Comparison of ENCODE assay signal across 1 cellular context in genomic region chr12:88623777-88624548, GRCh38.
TF ChIP-seq lines count a peak whose summit lies in the region.

No MANE protein-coding gene starts in this region.

TF ChIP-seq in GM23338, 12 proteins besides CTCF, POLR2A, EP300 and RAD21 (continued from another document):
- TF ChIP-seq, protein P1, sequence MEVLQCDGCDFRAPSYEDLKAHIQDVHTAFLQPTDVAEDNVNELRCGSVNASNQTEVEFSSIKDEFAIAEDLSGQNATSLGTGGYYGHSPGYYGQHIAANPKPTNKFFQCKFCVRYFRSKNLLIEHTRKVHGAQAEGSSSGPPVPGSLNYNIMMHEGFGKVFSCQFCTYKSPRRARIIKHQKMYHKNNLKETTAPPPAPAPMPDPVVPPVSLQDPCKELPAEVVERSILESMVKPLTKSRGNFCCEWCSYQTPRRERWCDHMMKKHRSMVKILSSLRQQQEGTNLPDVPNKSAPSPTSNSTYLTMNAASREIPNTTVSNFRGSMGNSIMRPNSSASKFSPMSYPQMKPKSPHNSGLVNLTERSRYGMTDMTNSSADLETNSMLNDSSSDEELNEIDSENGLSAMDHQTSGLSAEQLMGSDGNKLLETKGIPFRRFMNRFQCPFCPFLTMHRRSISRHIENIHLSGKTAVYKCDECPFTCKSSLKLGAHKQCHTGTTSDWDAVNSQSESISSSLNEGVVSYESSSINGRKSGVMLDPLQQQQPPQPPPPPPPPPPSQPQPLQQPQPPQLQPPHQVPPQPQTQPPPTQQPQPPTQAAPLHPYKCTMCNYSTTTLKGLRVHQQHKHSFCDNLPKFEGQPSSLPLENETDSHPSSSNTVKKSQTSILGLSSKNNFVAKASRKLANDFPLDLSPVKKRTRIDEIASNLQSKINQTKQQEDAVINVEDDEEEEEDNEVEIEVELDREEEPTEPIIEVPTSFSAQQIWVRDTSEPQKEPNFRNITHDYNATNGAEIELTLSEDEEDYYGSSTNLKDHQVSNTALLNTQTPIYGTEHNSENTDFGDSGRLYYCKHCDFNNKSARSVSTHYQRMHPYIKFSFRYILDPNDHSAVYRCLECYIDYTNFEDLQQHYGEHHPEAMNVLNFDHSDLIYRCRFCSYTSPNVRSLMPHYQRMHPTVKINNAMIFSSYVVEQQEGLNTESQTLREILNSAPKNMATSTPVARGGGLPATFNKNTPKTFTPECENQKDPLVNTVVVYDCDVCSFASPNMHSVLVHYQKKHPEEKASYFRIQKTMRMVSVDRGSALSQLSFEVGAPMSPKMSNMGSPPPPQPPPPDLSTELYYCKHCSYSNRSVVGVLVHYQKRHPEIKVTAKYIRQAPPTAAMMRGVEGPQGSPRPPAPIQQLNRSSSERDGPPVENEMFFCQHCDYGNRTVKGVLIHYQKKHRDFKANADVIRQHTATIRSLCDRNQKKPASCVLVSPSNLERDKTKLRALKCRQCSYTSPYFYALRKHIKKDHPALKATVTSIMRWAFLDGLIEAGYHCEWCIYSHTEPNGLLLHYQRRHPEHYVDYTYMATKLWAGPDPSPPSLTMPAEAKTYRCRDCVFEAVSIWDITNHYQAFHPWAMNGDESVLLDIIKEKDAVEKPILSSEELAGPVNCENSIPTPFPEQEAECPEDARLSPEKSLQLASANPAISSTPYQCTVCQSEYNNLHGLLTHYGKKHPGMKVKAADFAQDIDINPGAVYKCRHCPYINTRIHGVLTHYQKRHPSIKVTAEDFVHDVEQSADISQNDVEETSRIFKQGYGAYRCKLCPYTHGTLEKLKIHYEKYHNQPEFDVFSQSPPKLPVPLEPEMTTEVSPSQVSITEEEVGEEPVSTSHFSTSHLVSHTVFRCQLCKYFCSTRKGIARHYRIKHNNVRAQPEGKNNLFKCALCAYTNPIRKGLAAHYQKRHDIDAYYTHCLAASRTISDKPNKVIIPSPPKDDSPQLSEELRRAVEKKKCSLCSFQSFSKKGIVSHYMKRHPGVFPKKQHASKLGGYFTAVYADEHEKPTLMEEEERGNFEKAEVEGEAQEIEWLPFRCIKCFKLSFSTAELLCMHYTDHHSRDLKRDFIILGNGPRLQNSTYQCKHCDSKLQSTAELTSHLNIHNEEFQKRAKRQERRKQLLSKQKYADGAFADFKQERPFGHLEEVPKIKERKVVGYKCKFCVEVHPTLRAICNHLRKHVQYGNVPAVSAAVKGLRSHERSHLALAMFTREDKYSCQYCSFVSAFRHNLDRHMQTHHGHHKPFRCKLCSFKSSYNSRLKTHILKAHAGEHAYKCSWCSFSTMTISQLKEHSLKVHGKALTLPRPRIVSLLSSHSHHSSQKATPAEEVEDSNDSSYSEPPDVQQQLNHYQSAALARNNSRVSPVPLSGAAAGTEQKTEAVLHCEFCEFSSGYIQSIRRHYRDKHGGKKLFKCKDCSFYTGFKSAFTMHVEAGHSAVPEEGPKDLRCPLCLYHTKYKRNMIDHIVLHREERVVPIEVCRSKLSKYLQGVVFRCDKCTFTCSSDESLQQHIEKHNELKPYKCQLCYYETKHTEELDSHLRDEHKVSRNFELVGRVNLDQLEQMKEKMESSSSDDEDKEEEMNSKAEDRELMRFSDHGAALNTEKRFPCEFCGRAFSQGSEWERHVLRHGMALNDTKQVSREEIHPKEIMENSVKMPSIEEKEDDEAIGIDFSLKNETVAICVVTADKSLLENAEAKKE (CRISPR knock-in tag; IDR thresholded peaks at IDR 0.05), result no peak
TF ChIP-seq in GM23338: peak in this region for 0.
